16 cellular contexts compared by ENCODE assay signal in genomic region chr10:91117496-91117895, GRCh38.
DNase-seq lines count a peak whose midpoint lies in the region; ATAC-seq and TF ChIP-seq lines count a peak whose summit lies in the region.
"Had no signal": no experiment of that assay in that cellular context is flagged by ENCODE, and none has a peak within 500 bp of the region (broad histone marks: within the 10 kb centered on the region; RNA-seq: fewer than 3 reads in every experiment).

No MANE protein-coding gene starts in this region.

- TF ChIP-seq CTCF in neural cell (IDR thresholded peaks at IDR 0.05; ENCODE audit: poor library complexity, severe bottlenecking) = no peak

- H4K20me1 ChIP-seq in neural cell (ENCODE audit: insufficient read depth) = no peaks in the 10 kb centered on the region

- CTCF ChIA-PET in HEK293T (lab: Yijun Ruan, JAX) = no interaction called here

- no peaks in the 10 kb centered on the region for H3K27me3 ChIP-seq in neural cell (ENCODE audit: insufficient read depth, low read depth, low read length)

- H3K27ac ChIP-seq in neural cell (ENCODE audit: low read length) = peak overlapping the region; percentile 36
- H3K27ac ChIP-seq: C4-2B had no signal

- H3F3A ChIP-seq in neural cell (ENCODE audit: insufficient read depth, low read length, poor library complexity, severe bottlenecking) = no peaks in the 10 kb centered on the region

- DNase-seq in Ammon's horn (ENCODE audit: low spot score) = peak; percentile 35
- DNase-seq in NCI-H146 (lab: John Stamatoyannopoulos, UW) = peak; percentile 9
- DNase-seq in astrocyte of the hippocampus (ENCODE audit: low read depth, low spot score) = peak; percentile 39
- no peak for DNase-seq in NCI-H446 treated with DMSO at 0.1 percent for 48 hours (lab: John Stamatoyannopoulos, UW)
- no peak for DNase-seq in HEK293T (ENCODE audit: extremely low spot score)
- DNase-seq: ACHN; Caco-2; CD4-positive, alpha-beta T cell; DMS153; DND-41; EL had no signal

- peak overlapping the region; percentile 20 for H3K4me3 ChIP-seq in neural cell (ENCODE audit: low read length)
- H3K4me3 ChIP-seq: GM12878, HAP-1 had no signal

- no peak for ATAC-seq in GM18505 (IDR thresholded peaks at IDR 0.05; ENCODE audit: unreplicated experiment)
- ATAC-seq: GM12878 had no signal

- peak; percentile 62 for TF ChIP-seq EP300 in neural cell (conservative IDR thresholded peaks at IDR 0.05; ENCODE audit: poor library complexity, severe bottlenecking)

- H3K9me2 ChIP-seq in neural cell (ENCODE audit: insufficient read depth, low read length) = no peaks in the 10 kb centered on the region

- POLR2A ChIA-PET in HEK293T (lab: Yijun Ruan, JAX) = no interaction called here

- no peaks in the 10 kb centered on the region for H3K36me3 ChIP-seq in neural cell (ENCODE audit: insufficient read depth, low read length)
- H3K36me3 ChIP-seq: HAP-1 had no signal

- H3K4me2 ChIP-seq in neural cell (ENCODE audit: low read length) = peak overlapping the region; percentile 17

- TF ChIP-seq POLR2A in GM18505 (IDR thresholded peaks at IDR 0.05; ENCODE audit: borderline replicate concordance, extremely low read depth, insufficient read depth, insufficient read length) = no peak

- H3K9ac ChIP-seq in neural cell (ENCODE audit: low read length) = no peak overlapping the region

- no peaks in the 10 kb centered on the region for H3K79me2 ChIP-seq in neural cell (replicated peaks; ENCODE audit: insufficient read depth, low read length)

- H2AFZ ChIP-seq in neural cell (ENCODE audit: low read depth, low read length) = no peak overlapping the region

- no peak for TF ChIP-seq RAD21 in neural cell (conservative IDR thresholded peaks at IDR 0.05)

- H3K9me3 ChIP-seq in neural cell (ENCODE audit: low read length) = no peaks in the 10 kb centered on the region
- H3K9me3 ChIP-seq: Caco-2, HAP-1 had no signal

TF ChIP-seq in neural cell, 6 proteins besides CTCF, POLR2A, EP300 and RAD21:
- TF ChIP-seq, protein P1, sequence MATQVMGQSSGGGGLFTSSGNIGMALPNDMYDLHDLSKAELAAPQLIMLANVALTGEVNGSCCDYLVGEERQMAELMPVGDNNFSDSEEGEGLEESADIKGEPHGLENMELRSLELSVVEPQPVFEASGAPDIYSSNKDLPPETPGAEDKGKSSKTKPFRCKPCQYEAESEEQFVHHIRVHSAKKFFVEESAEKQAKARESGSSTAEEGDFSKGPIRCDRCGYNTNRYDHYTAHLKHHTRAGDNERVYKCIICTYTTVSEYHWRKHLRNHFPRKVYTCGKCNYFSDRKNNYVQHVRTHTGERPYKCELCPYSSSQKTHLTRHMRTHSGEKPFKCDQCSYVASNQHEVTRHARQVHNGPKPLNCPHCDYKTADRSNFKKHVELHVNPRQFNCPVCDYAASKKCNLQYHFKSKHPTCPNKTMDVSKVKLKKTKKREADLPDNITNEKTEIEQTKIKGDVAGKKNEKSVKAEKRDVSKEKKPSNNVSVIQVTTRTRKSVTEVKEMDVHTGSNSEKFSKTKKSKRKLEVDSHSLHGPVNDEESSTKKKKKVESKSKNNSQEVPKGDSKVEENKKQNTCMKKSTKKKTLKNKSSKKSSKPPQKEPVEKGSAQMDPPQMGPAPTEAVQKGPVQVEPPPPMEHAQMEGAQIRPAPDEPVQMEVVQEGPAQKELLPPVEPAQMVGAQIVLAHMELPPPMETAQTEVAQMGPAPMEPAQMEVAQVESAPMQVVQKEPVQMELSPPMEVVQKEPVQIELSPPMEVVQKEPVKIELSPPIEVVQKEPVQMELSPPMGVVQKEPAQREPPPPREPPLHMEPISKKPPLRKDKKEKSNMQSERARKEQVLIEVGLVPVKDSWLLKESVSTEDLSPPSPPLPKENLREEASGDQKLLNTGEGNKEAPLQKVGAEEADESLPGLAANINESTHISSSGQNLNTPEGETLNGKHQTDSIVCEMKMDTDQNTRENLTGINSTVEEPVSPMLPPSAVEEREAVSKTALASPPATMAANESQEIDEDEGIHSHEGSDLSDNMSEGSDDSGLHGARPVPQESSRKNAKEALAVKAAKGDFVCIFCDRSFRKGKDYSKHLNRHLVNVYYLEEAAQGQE (IDR thresholded peaks at IDR 0.05; ENCODE audit: borderline replicate concordance) = no peak
- peak; percentile 19 for TF ChIP-seq POLR2AphosphoS5 (IDR thresholded peaks at IDR 0.05)

TF ChIP-seq in HEK293T, 16 proteins besides CTCF, POLR2A, EP300 and RAD21:
- TF ChIP-seq LEF1 (IDR thresholded peaks at IDR 0.05; ENCODE audit: borderline replicate concordance) (no peak), ZNF384 (IDR thresholded peaks at IDR 0.05) (no peak), L3MBTL2 (conservative IDR thresholded peaks at IDR 0.05) (no peak), TARDBP (IDR thresholded peaks at IDR 0.05) (no peak), SUZ12 (IDR thresholded peaks at IDR 0.05) (no peak), BHLHE40 (IDR thresholded peaks at IDR 0.05; ENCODE audit: borderline replicate concordance) (no peak), FOXA1 (IDR thresholded peaks at IDR 0.05) (no peak), SP1 (IDR thresholded peaks at IDR 0.05) (no peak), NFRKB (IDR thresholded peaks at IDR 0.05) (no peak), ARNT (IDR thresholded peaks at IDR 0.05) (no peak), FOXM1 (IDR thresholded peaks at IDR 0.05; ENCODE audit: borderline replicate concordance) (no peak), ELF4 (IDR thresholded peaks at IDR 0.05) (no peak), HDGF (IDR thresholded peaks at IDR 0.05; ENCODE audit: borderline replicate concordance) (no peak), CTBP1 (IDR thresholded peaks at IDR 0.05; ENCODE audit: borderline replicate concordance) (no peak), FOXK2 (IDR thresholded peaks at IDR 0.05) (no peak), PKNOX1 (IDR thresholded peaks at IDR 0.05) (no peak)

Comparison
In these comparisons a context has a peak if more than half of its experiments do, and no peak if none do; other contexts are left out.
1. DNase-seq: peak in Ammon's horn (single experiment), NCI-H146 (single experiment) and astrocyte of the hippocampus (single experiment); none in NCI-H446 treated with DMSO at 0.1 percent for 48 hours (single experiment) and HEK293T (single experiment).